In genomic region chr15:43515731-43516130, GRCh38 we compare ENCODE assay signal across 16 cellular contexts. TPM values are rescaled to one million over a fixed set of nuclear protein-coding genes. Genes with fewer than 3 reads are reported as not detected.
DNase-seq lines count a peak whose midpoint lies in the region; TF ChIP-seq lines count a peak whose summit lies in the region.
"Had no signal": no experiment of that assay in that cellular context is flagged by ENCODE, and none has a peak within 500 bp of the region (broad histone marks: within the 10 kb centered on the region; RNA-seq: fewer than 3 reads in every experiment).

No MANE protein-coding gene starts in this region.

- peak overlapping the region; percentile 58 for H3K4me3 Mint-ChIP-seq in neural crest cell
- H3K4me3 Mint-ChIP-seq: stimulated activated effector memory CD8-positive, alpha-beta T cell treated with anti-CD3 and anti-CD28 coated beads, Interleukin-12 subunit alpha, Interleukin-12 subunit beta, amount 100 ng/mL, for 72 hours had no signal

- H3K36me3 ChIP-seq in breast epithelium (no peaks in the 10 kb centered on the region), mammary epithelial cell (ENCODE audit: insufficient read depth, low read length) (no peaks in the 10 kb centered on the region), transverse colon (no peaks in the 10 kb centered on the region)

- CTCF ChIA-PET in mammary epithelial cell (lab: Charles Lee; ENCODE audit: low non-redundant PET) = no interaction called here

- no peak overlapping the region for H3K9ac ChIP-seq in mammary epithelial cell (ENCODE audit: insufficient read depth, low read length)

- intact Hi-C loops in breast epithelium (cut with DNase I; ENCODE audit: low total_unique reads) (no loop called here), mammary epithelial cell (cut with micrococcal nuclease) (no loop called here), transverse colon (cut with DNase I; ENCODE audit: low total_unique reads) (no loop called here)

- no peaks in the 10 kb centered on the region for H3K9me3 Mint-ChIP-seq in neural crest cell
- H3K9me3 Mint-ChIP-seq: stimulated activated effector memory CD8-positive, alpha-beta T cell treated with anti-CD3 and anti-CD28 coated beads, Interleukin-12 subunit alpha, Interleukin-12 subunit beta, amount 100 ng/mL, for 72 hours had no signal

- BruUV-seq in mammary epithelial cell (replicated peaks; lab: Mats Ljungman, UMichigan) = no TSS peak

- H3K4me2 ChIP-seq in mammary epithelial cell (ENCODE audit: insufficient read depth, low read depth, low read length) = no peak overlapping the region

- WGBS in mammary epithelial cell (ENCODE audit: low coverage, missing lambda C conversion rate) = 50% methylated on average over 2 of the region's 2 CpGs
- 47% methylated on average over 2 of the region's 2 CpGs; no CpG with 5 or more reads in 1 of the 2 donors for WGBS in transverse colon (ENCODE audit: low coverage in 1 of 2), 2 donors

- H3K9me3 ChIP-seq in breast epithelium = no peaks in the 10 kb centered on the region
- H3K9me3 ChIP-seq in mammary epithelial cell (replicated peaks; ENCODE audit: insufficient read depth, low read length) = no peaks in the 10 kb centered on the region
- H3K9me3 ChIP-seq in transverse colon = no peaks in the 10 kb centered on the region

- H3K4me1 ChIP-seq in breast epithelium = no peaks in the 10 kb centered on the region
- H3K4me1 ChIP-seq in mammary epithelial cell (ENCODE audit: insufficient read depth, low read length) = peaks cover 26% of the 10 kb centered on the region
- peaks cover 10 to 49% (median 20%) of the 10 kb centered on the region in 4 donors for H3K4me1 ChIP-seq in transverse colon
- H3K4me1 ChIP-seq: foreskin keratinocyte had no signal

- H3K36me3 Mint-ChIP-seq in neural crest cell (ENCODE audit: low read depth) = peaks cover 6% of the 10 kb centered on the region

- H3K27ac ChIP-seq in breast epithelium (peak overlapping the region; percentile 50 to 90), mammary epithelial cell (ENCODE audit: insufficient read depth, low read depth, low read length) (no peak overlapping the region), caudate nucleus (ENCODE audit: low read depth, low read length) (peak overlapping the region; percentile 95), transverse colon (peak overlapping the region; percentile 74 to 88 (median 81))
- H3K27ac ChIP-seq: foreskin keratinocyte had no signal

- peaks cover 77% of the 10 kb centered on the region for H3K4me1 Mint-ChIP-seq in neural crest cell

- peaks cover 3% of the 10 kb centered on the region for H3K27me3 Mint-ChIP-seq in neural crest cell (ENCODE audit: low read depth)

- no peak overlapping the region for H3K27ac Mint-ChIP-seq in neural crest cell (ENCODE audit: unreplicated experiment)
- H3K27ac Mint-ChIP-seq: stimulated activated effector memory CD8-positive, alpha-beta T cell treated with anti-CD3 and anti-CD28 coated beads, Interleukin-12 subunit alpha, Interleukin-12 subunit beta, amount 100 ng/mL, for 72 hours had no signal

- no peaks in the 10 kb centered on the region for H3K79me2 ChIP-seq in mammary epithelial cell (ENCODE audit: insufficient read depth, low read length)

- DNase-seq in breast epithelium (ENCODE audit: low spot score in 2 of 2) (no peak), mammary epithelial cell (no peak), caudate nucleus (lab: John Stamatoyannopoulos, UW) (no peak), neural crest cell (ENCODE audit: low read depth, low spot score) (no peak), transverse colon (no peak), NCI-H82 treated with DMSO at 0.1 percent for 48 hours (lab: John Stamatoyannopoulos, UW; ENCODE audit: unreplicated experiment) (no peak), foreskin fibroblast (no peak), iPS-NIHi7 (ENCODE audit: extremely low spot score) (no peak)
- DNase-seq: ACHN; Calu3; foreskin keratinocyte; H7; midbrain; NCI-H524 treated with DMSO at 0.1 percent for 48 hours; stimulated activated CD4-positive, alpha-beta T cell treated with anti-CD3 and anti-CD28 coated beads, Interleukin-4, amount 100 ng/mL, for 4 hours had no signal

- H3K27me3 ChIP-seq in breast epithelium (no peaks in the 10 kb centered on the region), mammary epithelial cell (ENCODE audit: insufficient read depth, low read length) (no peaks in the 10 kb centered on the region), transverse colon (peaks cover 8% of the 10 kb centered on the region)

- H2AFZ ChIP-seq in mammary epithelial cell (ENCODE audit: low read depth, low read length) = no peak overlapping the region

- TF ChIP-seq EP300 in transverse colon (IDR thresholded peaks at IDR 0.05; ENCODE audit: low read depth) = no peak

- no peaks in the 10 kb centered on the region for H4K20me1 ChIP-seq in mammary epithelial cell (ENCODE audit: insufficient read depth, low read length)

- peak overlapping the region in 1 of 3 donors; percentile 69 for H3K4me3 ChIP-seq in breast epithelium
- no peak overlapping the region for H3K4me3 ChIP-seq in mammary epithelial cell (replicated peaks in 1 of 3; ENCODE audit: insufficient read depth in 1 of 3, low read depth in 2 of 3, low read length in 3 of 3)
- H3K4me3 ChIP-seq in transverse colon = no peak overlapping the region
- H3K4me3 ChIP-seq in foreskin fibroblast (ENCODE audit: low read depth in 1 of 2, low read length in 2 of 2) = peak overlapping the region in 1 of 2 donors; percentile 100

- dilution Hi-C loops in mammary epithelial cell (cut with HindIII; ENCODE audit: low sequenced_read_pairs) = no loop called here

- TF ChIP-seq POLR2A in breast epithelium (IDR thresholded peaks at IDR 0.05) = no peak
- no peak for TF ChIP-seq POLR2A in transverse colon (IDR thresholded peaks at IDR 0.05)

- in situ Hi-C loops in mammary epithelial cell (cut with MboI; ENCODE audit: low sequenced_read_pairs in 2 of 2) = no loop called here
- in situ Hi-C loops in transverse colon (cut with MboI; ENCODE audit: low pct_ligation_motif_present in 1 of 4, low pct_unique_long_range_greater_than_20kb in 1 of 4, low sequenced_read_pairs in 3 of 4) = no loop called here

- no peak for TF ChIP-seq CTCF in breast epithelium (IDR thresholded peaks at IDR 0.05)
- no peak for TF ChIP-seq CTCF in mammary epithelial cell (conservative IDR thresholded peaks at IDR 0.05 in 1 of 2, IDR thresholded peaks at IDR 0.05 in 1 of 2; ENCODE audit: extremely low read depth in 1 of 2, insufficient read depth in 1 of 2, low read depth in 1 of 2, low read length in 2 of 2)
- no peak for TF ChIP-seq CTCF in neural crest cell (conservative IDR thresholded peaks at IDR 0.05)
- no peak for TF ChIP-seq CTCF in transverse colon (IDR thresholded peaks at IDR 0.05)
- TF ChIP-seq CTCF in foreskin fibroblast (IDR thresholded peaks at IDR 0.05; ENCODE audit: low read depth, low read length) = no peak

RNA-seq across cellular contexts. Expression of gene MAP1A, which starts 1.7 kb away (rescaled TPM):
- total RNA-seq in breast epithelium = 10 to 100 TPM in 1 of 3 donors, 1 to 10 TPM in 2; 2.8 to 12.8 (median 8.8) TPM
- total RNA-seq in mammary epithelial cell = 10 to 100 TPM in 1 of 2 donors, under 1 TPM in 1; 0.52 to 12.2 TPM
- 1.1 TPM for polyA plus RNA-seq in mammary epithelial cell
- 3.8 TPM for polyA minus RNA-seq in mammary epithelial cell
- total RNA-seq in neural crest cell = 24.3 and 25.2 TPM in 2 replicates
- total RNA-seq in transverse colon = 10 to 100 TPM in 2 of 4 donors, 1 to 10 TPM in 2; 6.3 to 14.6 (median 9.8) TPM

RNA-seq across cellular contexts. Expression of gene TP53BP1, which starts 22.8 kb away (rescaled TPM):
- total RNA-seq in breast epithelium = 10 to 100 TPM; 30.1 to 65.5 (median 60.9) TPM
- total RNA-seq in mammary epithelial cell = 10 to 100 TPM; 41.7 to 68.7 TPM
- polyA plus RNA-seq in mammary epithelial cell = 23.6 TPM
- 44.6 TPM for polyA minus RNA-seq in mammary epithelial cell
- total RNA-seq in neural crest cell = 99.5 and 103 TPM in 2 replicates
- 10 to 100 TPM; 25.1 to 40.8 (median 33.7) TPM for total RNA-seq in transverse colon
